In the genomic region with DNA sequence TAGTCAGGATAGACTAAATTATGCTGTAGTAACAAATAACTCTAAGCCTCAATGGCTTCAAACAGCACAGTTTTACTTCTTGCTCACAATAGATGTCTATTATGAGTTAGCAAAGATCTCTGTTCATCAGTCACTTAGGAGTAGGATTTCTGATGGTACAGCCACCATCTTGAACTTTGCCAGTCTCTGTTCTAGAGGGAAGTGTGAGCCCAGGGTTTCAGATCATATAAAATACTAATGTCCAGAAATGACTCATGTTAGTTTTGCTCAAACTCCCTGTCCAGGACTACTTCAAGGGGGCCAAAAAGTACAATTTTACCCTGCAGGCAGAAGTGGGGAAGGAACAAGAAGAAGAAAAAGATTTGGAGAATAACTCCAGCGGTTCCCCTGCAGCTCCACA, we compare ENCODE assay signal across 8 cellular contexts.
DNase-seq lines count a peak whose midpoint lies in the region; ATAC-seq lines count a peak whose summit lies in the region.
"Had no signal": no experiment of that assay in that cellular context is flagged by ENCODE, and none has a peak within 500 bp of the region (broad histone marks: within the 10 kb centered on the region; RNA-seq: fewer than 3 reads in every experiment).

No MANE protein-coding gene starts in this region.

- DNase-seq in NCI-H446 (lab: John Stamatoyannopoulos, UW) (no peak), ACHN (no peak), NCI-H1092 (lab: John Stamatoyannopoulos, UW) (no peak), NCI-H2029 (lab: John Stamatoyannopoulos, UW) (no peak)
- DNase-seq: gastrocnemius medialis had no signal

- in situ Hi-C loops in ACHN (cut with HindIII; ENCODE audit: low pct_ligation_motif_present, low pct_unique_long_range_greater_than_20kb, low sequenced_read_pairs), result no loop called here

- ATAC-seq in GM19025 (IDR thresholded peaks at IDR 0.05; ENCODE audit: low read depth, unreplicated experiment) (peak; percentile 64), GM21825 (IDR thresholded peaks at IDR 0.05; ENCODE audit: unreplicated experiment) (peak; percentile 73), HG03175 (IDR thresholded peaks at IDR 0.05; ENCODE audit: unreplicated experiment) (peak; percentile 79)
- ATAC-seq: gastrocnemius medialis had no signal
